In the genomic region with DNA sequence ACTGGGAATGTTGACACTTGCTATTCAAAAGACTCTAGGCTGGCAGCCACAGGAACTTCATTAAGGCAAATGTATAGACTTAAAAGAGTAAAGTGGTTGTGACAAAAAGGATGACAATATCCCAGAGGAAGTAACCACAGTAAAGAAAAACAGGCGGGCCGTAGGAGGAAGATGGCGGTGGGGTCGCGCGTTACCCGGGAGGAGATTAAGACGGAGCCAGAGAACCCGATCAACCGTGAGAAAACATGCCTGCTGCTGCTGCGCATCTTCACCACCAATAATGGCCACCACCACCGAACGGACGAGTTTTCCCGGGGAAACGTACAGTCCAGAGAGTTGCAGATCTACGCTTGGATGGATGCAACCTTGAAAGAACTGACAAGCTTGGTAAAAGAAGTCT, we compare ENCODE assay signal across 22 cellular contexts. TPM values are rescaled to one million over a fixed set of nuclear protein-coding genes. Genes with fewer than 3 reads are reported as not detected.
DNase-seq lines count a peak whose midpoint lies in the region; ATAC-seq and TF ChIP-seq lines count a peak whose summit lies in the region.
"Had no signal": no experiment of that assay in that cellular context is flagged by ENCODE, and none has a peak within 500 bp of the region (broad histone marks: within the 10 kb centered on the region; RNA-seq: fewer than 3 reads in every experiment).

No MANE protein-coding gene starts in this region.

- no peak for ATAC-seq in T-cell (replicated peaks in 1 of 4)

- H3K27me3 ChIP-seq in WERI-Rb-1 (ENCODE audit: insufficient read depth, low read depth, severe bottlenecking), result no peaks in the 10 kb centered on the region
- H3K27me3 ChIP-seq in neural progenitor cell, result peaks cover 76% of the 10 kb centered on the region
- H3K27me3 ChIP-seq: BE2C, BLaER1 had no signal

- peaks cover 20% of the 10 kb centered on the region for H3F3A ChIP-seq in neural progenitor cell (ENCODE audit: low read depth)

- CTCF ChIA-PET in T-cell (lab: Charles Lee), result no interaction called here

- H3K27me3 Mint-ChIP-seq in neural progenitor cell (ENCODE audit: insufficient read depth, low read depth) (peaks cover 20% of the 10 kb centered on the region), T-cell (peaks cover 25 to 29% of the 10 kb centered on the region in 2 donors)

- H4K20me1 ChIP-seq in neural progenitor cell (ENCODE audit: low read depth), result no peaks in the 10 kb centered on the region
- H4K20me1 ChIP-seq: BLaER1 had no signal

- no peak for TF ChIP-seq CTCF in WERI-Rb-1 (IDR thresholded peaks at IDR 0.05; ENCODE audit: low read depth, low read length)
- no peak for TF ChIP-seq CTCF in neural progenitor cell (IDR thresholded peaks at IDR 0.05)

- H3K27ac ChIP-seq in WERI-Rb-1 (peak overlapping the region; percentile 80), neural progenitor cell (no peak overlapping the region)
- H3K27ac ChIP-seq: BLaER1 had no signal

- H3K9ac ChIP-seq in neural progenitor cell, result no peak overlapping the region
- H3K9ac ChIP-seq: BLaER1 had no signal

- H3K4me1 Mint-ChIP-seq in neural progenitor cell (peaks cover 4% of the 10 kb centered on the region), T-cell (no peaks in the 10 kb centered on the region)
- H3K4me1 Mint-ChIP-seq: CD4-positive, alpha-beta memory T cell; CD4-positive, CD25-positive, alpha-beta regulatory T cell; CD8-positive, alpha-beta memory T cell had no signal

- H3K4me3 ChIP-seq in WERI-Rb-1 (ENCODE audit: low read depth, low read length) (peak overlapping the region; percentile 45), neural progenitor cell (no peak overlapping the region)
- H3K4me3 ChIP-seq: BLaER1 had no signal

- peaks cover 17% of the 10 kb centered on the region for H3K4me1 ChIP-seq in neural progenitor cell
- H3K4me1 ChIP-seq: BE2C had no signal

- H3K9me3 Mint-ChIP-seq in neural progenitor cell, result no peaks in the 10 kb centered on the region
- no peaks in the 10 kb centered on the region for H3K9me3 Mint-ChIP-seq in T-cell
- H3K9me3 Mint-ChIP-seq: CD8-positive, alpha-beta memory T cell had no signal

- H3K27ac Mint-ChIP-seq in neural progenitor cell, result no peak overlapping the region
- H3K27ac Mint-ChIP-seq in T-cell, result peak overlapping the region in 1 of 2 donors; percentile 9
- H3K27ac Mint-ChIP-seq: CD14-positive monocyte; CD4-positive, alpha-beta memory T cell; CD4-positive, CD25-positive, alpha-beta regulatory T cell; CD8-positive, alpha-beta memory T cell had no signal

- H3K36me3 Mint-ChIP-seq in neural progenitor cell (no peaks in the 10 kb centered on the region), T-cell (no peaks in the 10 kb centered on the region)
- H3K36me3 Mint-ChIP-seq: CD4-positive, alpha-beta memory T cell; CD4-positive, CD25-positive, alpha-beta regulatory T cell; CD8-positive, alpha-beta memory T cell had no signal

- H3K4me3 Mint-ChIP-seq in neural progenitor cell (no peak overlapping the region), T-cell (no peak overlapping the region)
- H3K4me3 Mint-ChIP-seq: CD14-positive monocyte; CD4-positive, alpha-beta memory T cell; CD4-positive, CD25-positive, alpha-beta regulatory T cell; CD8-positive, alpha-beta memory T cell had no signal

- peak overlapping the region; percentile 54 for H3K4me2 ChIP-seq in neural progenitor cell
- H3K4me2 ChIP-seq: BLaER1 had no signal

- no peaks in the 10 kb centered on the region for H3K79me2 ChIP-seq in neural progenitor cell (ENCODE audit: low read depth)

- no peak overlapping the region for H2AFZ ChIP-seq in neural progenitor cell (replicated peaks)

- H3K36me3 ChIP-seq in WERI-Rb-1 (no peaks in the 10 kb centered on the region), neural progenitor cell (no peaks in the 10 kb centered on the region)
- H3K36me3 ChIP-seq: BE2C, BLaER1 had no signal

- H3K9me3 ChIP-seq in WERI-Rb-1 (ENCODE audit: severe bottlenecking) (no peaks in the 10 kb centered on the region), neural progenitor cell (ENCODE audit: low read depth) (no peaks in the 10 kb centered on the region)
- H3K9me3 ChIP-seq: BE2C, BLaER1 had no signal

- POLR2A ChIA-PET in T-cell (lab: Charles Lee), result no interaction called here

- DNase-seq in NCI-H446 (lab: John Stamatoyannopoulos, UW) (peak; percentile 29 to 67), NCI-H446 treated with DMSO at 0.1 percent for 48 hours (lab: John Stamatoyannopoulos, UW) (peak; percentile 46), WERI-Rb-1 (peak; percentile 63), neural progenitor cell (ENCODE audit: low spot score) (peak; percentile 70), NOMO-1 treated with dmso at 0.1 percent for 144 hours (lab: John Stamatoyannopoulos, UW; ENCODE audit: unreplicated experiment) (no peak), anterior cingulate cortex (lab: John Stamatoyannopoulos, UW) (no peak), T-cell (no peak)
- DNase-seq: 8988T; ACHN; BE2C; C1 segment of cervical spinal cord; CD4-positive, alpha-beta memory T cell; CD4-positive, CD25-positive, alpha-beta regulatory T cell; CD8-positive, alpha-beta memory T cell; COR-L47; DMS 273 treated with DMSO at 0.1 percent for 48 hours; DMS153; DMS79 treated with DMSO at 0.1 percent for 48 hours; GF-D8 had no signal

RNA-seq across cellular contexts. Expression of gene NEUROD1, which starts 14.0 kb away (rescaled TPM):
- not detected in 2 replicates for total RNA-seq in neural progenitor cell (ENCODE audit: low replicate concordance)
- total RNA-seq in T-cell, result not detected
- total RNA-seq: A673; CD4-positive, alpha-beta memory T cell; CD4-positive, CD25-positive, alpha-beta regulatory T cell; CD8-positive, alpha-beta memory T cell had no signal

RNA-seq across cellular contexts. Expression of gene CERKL, which starts 37.4 kb away (rescaled TPM):
- total RNA-seq in neural progenitor cell (ENCODE audit: low replicate concordance), result 0.25 TPM in 1 of 2 replicates, not detected in the other
- total RNA-seq in T-cell, result under 1 TPM in 1 of 5 donors, not detected in 4; 0.06 TPM
- total RNA-seq: CD4-positive, CD25-positive, alpha-beta regulatory T cell; CD8-positive, alpha-beta memory T cell had no signal

Comparison
In these comparisons a context has a peak if more than half of its experiments do, and no peak if none do; other contexts are left out.
1. DNase-seq: peak in NCI-H446 (2 of 2), NCI-H446 treated with DMSO at 0.1 percent for 48 hours (single experiment), WERI-Rb-1 (single experiment) and neural progenitor cell (single experiment); none in NOMO-1 treated with dmso at 0.1 percent for 144 hours (single experiment), anterior cingulate cortex (0 of 58) and T-cell (0 of 34).